In the genomic region with DNA sequence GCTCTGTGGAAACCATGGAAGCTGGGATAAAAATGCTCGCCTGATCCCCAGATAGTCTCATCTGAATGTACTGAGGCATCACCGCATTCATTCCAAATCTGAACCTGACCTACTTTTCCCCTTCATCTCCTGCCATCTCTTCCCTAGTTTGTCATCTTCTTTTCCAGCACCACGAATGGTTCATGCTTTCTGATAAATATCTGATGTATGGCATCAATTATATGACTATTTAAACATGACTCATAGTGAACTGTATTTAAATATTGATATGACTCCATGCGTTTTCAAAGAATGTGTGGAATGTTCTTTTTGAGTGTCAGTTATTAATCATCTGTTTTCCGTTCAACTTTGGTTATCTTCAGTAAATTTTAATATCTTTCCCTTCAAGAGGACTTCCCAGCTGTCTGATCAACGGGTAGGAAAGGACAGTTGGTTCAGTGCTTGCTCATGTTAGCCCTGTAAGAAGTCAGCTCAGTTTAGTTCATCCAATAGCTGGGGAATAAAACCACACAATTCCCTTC, we compare ENCODE assay signal across 13 cellular contexts. TPM values are rescaled to one million over a fixed set of nuclear protein-coding genes. Genes with fewer than 3 reads are reported as not detected.
DNase-seq lines count a peak whose midpoint lies in the region; ATAC-seq, FAIRE-seq and TF ChIP-seq lines count a peak whose summit lies in the region.
"Had no signal": no experiment of that assay in that cellular context is flagged by ENCODE, and none has a peak within 500 bp of the region (broad histone marks: within the 10 kb centered on the region; RNA-seq: fewer than 3 reads in every experiment).

No MANE protein-coding gene starts in this region.

- H3K36me3 ChIP-seq in Caco-2 (ENCODE audit: control insufficient read depth, insufficient read depth, low read length), result no peaks in the 10 kb centered on the region
- peaks cover 15% of the 10 kb centered on the region; the same call in 1 of the 2 replicates for H3K36me3 ChIP-seq in PC-3 (ENCODE audit: low read depth, low read length)
- no peaks in the 10 kb centered on the region for H3K36me3 ChIP-seq in HepG2 (replicated peaks in 1 of 2; ENCODE audit: control insufficient read depth in 1 of 2, insufficient read depth in 2 of 2, low read length in 2 of 2)
- H3K36me3 ChIP-seq: upper lobe of right lung had no signal

- H4K20me1 ChIP-seq in PC-3 (ENCODE audit: low read length) (no peaks in the 10 kb centered on the region), HepG2 (ENCODE audit: insufficient read depth, low read length) (no peaks in the 10 kb centered on the region)

- CTCF ChIA-PET in Caco-2 (lab: Charles Lee), result no interaction called here
- CTCF ChIA-PET in PC-3 (lab: Charles Lee), result no interaction called here
- CTCF ChIA-PET in HepG2 (lab: Yijun Ruan, JAX; ENCODE audit: low intra/inter-chr PET ratio, low total read pairs), result no interaction called here

- H3K27me3 Mint-ChIP-seq in Caco-2 (ENCODE audit: insufficient read depth, unreplicated experiment), result no peaks in the 10 kb centered on the region
- peaks cover 9% of the 10 kb centered on the region for H3K27me3 Mint-ChIP-seq in nephron progenitor cell (ENCODE audit: low read depth, poor library complexity)

- no peak for TF ChIP-seq POLR2A in HepG2 (IDR thresholded peaks at IDR 0.05; ENCODE audit: insufficient read depth in 1 of 2, low read depth in 2 of 2, low read length in 2 of 2)

- H3K9me3 Mint-ChIP-seq in Caco-2 (ENCODE audit: unreplicated experiment) (no peaks in the 10 kb centered on the region), nephron progenitor cell (peaks cover 23% of the 10 kb centered on the region)

- no peak overlapping the region for H3K9ac ChIP-seq in PC-3 (ENCODE audit: low read length)
- no peak overlapping the region for H3K9ac ChIP-seq in HepG2 (ENCODE audit: insufficient read depth, low read depth, low read length)

- H3F3A ChIP-seq in PC-3 (ENCODE audit: low read length, unreplicated experiment), result peaks cover 7% of the 10 kb centered on the region

- TF ChIP-seq EP300 in HepG2 (IDR thresholded peaks at IDR 0.05; ENCODE audit: low read depth in 2 of 2, low read length in 2 of 2), result no peak
- no peak for TF ChIP-seq EP300 in HepG2 (CRISPR knock-in tag; IDR thresholded peaks at IDR 0.05; ENCODE audit: borderline replicate concordance)

- TF ChIP-seq CTCF in Caco-2 (IDR thresholded peaks at IDR 0.05; ENCODE audit: insufficient read depth in 1 of 2, low read depth in 1 of 2, low read length in 1 of 2, severe bottlenecking in 1 of 2, unreplicated experiment in 1 of 2), result no peak
- no peak for TF ChIP-seq CTCF in PC-3 (conservative IDR thresholded peaks at IDR 0.05; ENCODE audit: low read depth, low read length)
- TF ChIP-seq CTCF in choroid plexus epithelial cell (conservative IDR thresholded peaks at IDR 0.05; ENCODE audit: low read depth, low read length), result no peak
- no peak for TF ChIP-seq CTCF in nephron progenitor cell (IDR thresholded peaks at IDR 0.05)
- no peak for TF ChIP-seq CTCF in HepG2 (CRISPR knock-in tag; IDR thresholded peaks at IDR 0.05)

- BruUV-seq in Caco-2 (replicated peaks; lab: Mats Ljungman, UMichigan) (no TSS peak), PC-3 (replicated peaks; lab: Mats Ljungman, UMichigan) (no TSS peak), HepG2 (replicated peaks; lab: Mats Ljungman, UMichigan) (no TSS peak)

- no peak for TF ChIP-seq RAD21 in HepG2 (CRISPR knock-in tag; IDR thresholded peaks at IDR 0.05)

- H3K4me1 ChIP-seq in Caco-2 (peaks cover 16% of the 10 kb centered on the region), PC-3 (ENCODE audit: insufficient read depth, low read length) (peaks cover 33% of the 10 kb centered on the region), HepG2 (ENCODE audit: insufficient read depth, low read length) (no peaks in the 10 kb centered on the region)
- H3K4me1 ChIP-seq: upper lobe of right lung had no signal

- no peaks in the 10 kb centered on the region for H3K9me2 ChIP-seq in PC-3 (replicated peaks; ENCODE audit: low read length)

- intact Hi-C loops in Caco-2 (cut with micrococcal nuclease; ENCODE audit: unreplicated experiment), result no loop called here
- intact Hi-C loops in PC-3 (cut with micrococcal nuclease), result no loop called here
- intact Hi-C loops in HepG2 (cut with micrococcal nuclease; ENCODE audit: unreplicated experiment), result no loop called here

- H3K79me2 ChIP-seq in PC-3 (ENCODE audit: low read length), result peaks cover 94% of the 10 kb centered on the region
- H3K79me2 ChIP-seq in HepG2 (ENCODE audit: insufficient read depth, low read length), result no peaks in the 10 kb centered on the region

- H3K27ac Mint-ChIP-seq in Caco-2 (ENCODE audit: unreplicated experiment) (peak overlapping the region; percentile 30), nephron progenitor cell (peak overlapping the region; percentile 93)

- H2AFZ ChIP-seq in PC-3 (ENCODE audit: low read length) (no peak overlapping the region), HepG2 (ENCODE audit: low read length) (no peak overlapping the region)

- H3K4me2 ChIP-seq in PC-3 (ENCODE audit: low read length) (peak overlapping the region; percentile 40), HepG2 (ENCODE audit: low read depth, low read length) (no peak overlapping the region)

- in situ Hi-C loops in HepG2 (cut with HindIII; ENCODE audit: extremely low pct_ligation_motif_present, low pct_unique_long_range_greater_than_20kb), result no loop called here

- peak; percentile 81 for ATAC-seq in PC-3
- no peak for ATAC-seq in GM21619 (IDR thresholded peaks at IDR 0.05; ENCODE audit: unreplicated experiment)
- ATAC-seq in HG02759 (IDR thresholded peaks at IDR 0.05; ENCODE audit: unreplicated experiment), result no peak
- ATAC-seq in HepG2, result no peak
- ATAC-seq: upper lobe of right lung had no signal

- H3K36me3 Mint-ChIP-seq in Caco-2 (ENCODE audit: insufficient read depth, unreplicated experiment) (peaks cover 57% of the 10 kb centered on the region), nephron progenitor cell (ENCODE audit: low read depth) (peaks cover 77% of the 10 kb centered on the region)

- H3K27me3 ChIP-seq in Caco-2 (replicated peaks; ENCODE audit: control insufficient read depth, insufficient read depth, low read length) (no peaks in the 10 kb centered on the region), PC-3 (ENCODE audit: low read length) (no peaks in the 10 kb centered on the region), HepG2 (ENCODE audit: control insufficient read depth in 1 of 2, insufficient read depth in 2 of 2, low read length in 2 of 2) (peaks cover 0 to 14% of the 10 kb centered on the region in 2 experiments; a peak in 2 of 5 replicates)
- H3K27me3 ChIP-seq: upper lobe of right lung had no signal

- H3K4me3 ChIP-seq in Caco-2 (ENCODE audit: low read depth, low read length) (no peak overlapping the region), PC-3 (ENCODE audit: low read length) (no peak overlapping the region), choroid plexus epithelial cell (ENCODE audit: low read depth, low read length) (no peak overlapping the region), HepG2 (replicated peaks in 1 of 3; ENCODE audit: insufficient read depth in 1 of 3, low read depth in 2 of 3, low read length in 3 of 3) (no peak overlapping the region)
- H3K4me3 ChIP-seq: upper lobe of right lung had no signal

- H3K4me3 Mint-ChIP-seq in Caco-2 (ENCODE audit: unreplicated experiment) (no peak overlapping the region), nephron progenitor cell (no peak overlapping the region)

- H3K9me3 ChIP-seq in Caco-2 (no peaks in the 10 kb centered on the region), PC-3 (ENCODE audit: low read length) (no peaks in the 10 kb centered on the region), HepG2 (ENCODE audit: low read length) (no peaks in the 10 kb centered on the region)
- H3K9me3 ChIP-seq: upper lobe of right lung had no signal

- 6% methylated on average over 6 of the region's 6 CpGs for WGBS in HepG2 (ENCODE audit: low lambda C conversion rate)

- POLR2A ChIA-PET in Caco-2 (lab: Charles Lee) (no interaction called here), PC-3 (lab: Charles Lee; ENCODE audit: unreplicated experiment) (interaction anchor here (0.7 kb wide), 1 partner anchor 11 kb away, joined by 5 read pairs; no protein-coding TSS in a partner anchor), HepG2 (lab: Yijun Ruan, JAX) (no interaction called here)

- no peak for FAIRE-seq in HepG2 (lab: Jason Lieb, UNC)

- H3K27ac ChIP-seq in PC-3 (ENCODE audit: low read length) (peak overlapping the region; percentile 57), HepG2 (ENCODE audit: extremely low read length, insufficient read depth, low read length) (no peak overlapping the region)
- H3K27ac ChIP-seq: C4-2B, upper lobe of right lung had no signal

- DNase-seq in Caco-2 (no peak), PC-3 (peak; percentile 99), choroid plexus epithelial cell (ENCODE audit: low read depth) (peak; percentile 57), nephron progenitor cell (no peak), NCI-H1105 treated with DMSO at 0.1 percent for 48 hours (lab: John Stamatoyannopoulos, UW) (no peak), HepG2 (ENCODE audit: low spot score) (no peak)
- DNase-seq: effector CD4-positive, alpha-beta T cell; NCI-H2029 treated with DMSO at 0.1 percent for 48 hours; T-helper 9 cell; upper lobe of right lung had no signal

- peaks cover 28% of the 10 kb centered on the region for H3K4me1 Mint-ChIP-seq in Caco-2 (ENCODE audit: low read depth, unreplicated experiment)
- peaks cover 22% of the 10 kb centered on the region for H3K4me1 Mint-ChIP-seq in nephron progenitor cell

RNA-seq across cellular contexts. Expression of a gene that starts 21.1 kb away (rescaled TPM):
- total RNA-seq in Caco-2 (2022), result 73.5 and 78.1 TPM in 2 replicates
- total RNA-seq in PC-3 (2014; rRNA removed), result 169 and 273 TPM in 2 replicates
- not detected in 2 replicates for total RNA-seq in HepG2 (2016; rRNA removed; fragmentation: Illumina TruSeq; extraction: Trizol)
- total RNA-seq in HepG2 (2016; cell fraction: cytosol; rRNA removed; fragmentation: Illumina TruSeq; extraction: Trizol; ENCODE audit: low read depth), result not detected in 2 replicates
- not detected in 2 replicates for total RNA-seq in HepG2 (2016; cell fraction: insoluble cytoplasmic fraction; rRNA removed; fragmentation: Illumina TruSeq; extraction: Trizol)
- total RNA-seq in HepG2 (2016; cell fraction: membrane; rRNA removed; fragmentation: Illumina TruSeq; extraction: Trizol), result not detected in 2 replicates
- total RNA-seq in HepG2 (2016; cell fraction: nucleus; rRNA removed; fragmentation: Illumina TruSeq; extraction: Trizol), result not detected in 2 replicates
- 0.04 TPM in 1 of 2 replicates, not detected in the other for polyA plus RNA-seq in HepG2 (2011; rRNA removed)
- 0.04 and 0.05 TPM in 2 replicates for polyA plus RNA-seq in HepG2 (2011; cell fraction: cytosol; rRNA removed)
- polyA plus RNA-seq in HepG2 (2011; cell fraction: nucleus; rRNA removed), result not detected in 2 replicates
- not detected in 2 replicates for polyA plus RNA-seq in HepG2 (2012)
- not detected in 2 replicates for polyA plus RNA-seq in HepG2 (2016; cell fraction: cytosol; fragmentation: Illumina TruSeq; extraction: Trizol; ENCODE audit: low read depth)
- polyA plus RNA-seq in HepG2 (2016; cell fraction: insoluble cytoplasmic fraction; fragmentation: Illumina TruSeq; extraction: Trizol; ENCODE audit: low read depth), result not detected in 2 replicates
- polyA plus RNA-seq in HepG2 (2016; cell fraction: membrane; fragmentation: Illumina TruSeq; extraction: Trizol; ENCODE audit: low read depth), result not detected in 2 replicates
- polyA plus RNA-seq in HepG2 (2016; cell fraction: nucleus; fragmentation: Illumina TruSeq; extraction: Trizol; ENCODE audit: insufficient read depth, low read depth), result not detected in 2 replicates
- polyA minus RNA-seq in HepG2 (2011; rRNA and poly(A)+ RNA removed; ENCODE audit: low replicate concordance), result 101 TPM in 1 of 2 replicates, not detected in the other
- 1.3 and 3.1 TPM in 2 replicates for polyA minus RNA-seq in HepG2 (2011; cell fraction: cytosol; rRNA and poly(A)+ RNA removed)
- 1.1 and 1.8 TPM in 2 replicates for polyA minus RNA-seq in HepG2 (2011; cell fraction: nucleus; rRNA and poly(A)+ RNA removed)

Comparison
In these comparisons a context has a peak if more than half of its experiments do, and no peak if none do; other contexts are left out.
1. DNase-seq: peak in PC-3 (single experiment) and choroid plexus epithelial cell (single experiment); none in Caco-2 (0 of 2), nephron progenitor cell (single experiment), NCI-H1105 treated with DMSO at 0.1 percent for 48 hours (single experiment) and HepG2 (single experiment).
2. RNA of a gene that starts 21.1 kb away (total RNA-seq): 169 to 273 TPM in PC-3 and 73.5 to 78.1 TPM in Caco-2; not detected in HepG2; every median in the first group is over 10 times any median in the second.